In the genomic region with DNA sequence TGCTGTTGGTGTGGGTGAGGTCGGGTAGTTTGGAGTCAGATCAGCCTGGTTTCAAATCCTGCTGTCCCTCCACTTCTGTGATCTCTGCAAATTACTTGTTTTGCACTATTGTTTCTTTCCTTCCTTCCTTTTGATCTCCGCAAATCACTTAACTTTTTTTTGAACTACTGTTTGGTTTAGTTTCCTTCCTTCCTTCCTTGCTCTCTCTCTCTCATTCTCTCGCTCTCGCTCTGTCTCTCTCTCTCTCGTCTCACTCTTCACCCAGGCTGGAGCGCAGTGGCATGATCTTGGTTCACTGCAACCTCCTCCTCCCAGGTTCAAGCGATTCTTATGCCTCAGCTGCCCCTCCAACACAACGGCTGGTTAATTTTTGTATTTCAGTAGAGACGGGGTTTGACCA, we compare ENCODE assay signal across 1 cellular context.
TF ChIP-seq lines count a peak whose summit lies in the region.

No MANE protein-coding gene starts in this region.

TF ChIP-seq in endothelial cell of umbilical vein, 7 proteins besides CTCF, POLR2A, EP300 and RAD21:
- TF ChIP-seq EZH2 (IDR thresholded peaks at IDR 0.05; ENCODE audit: borderline replicate concordance, low read depth, low read length, severe bottlenecking) (no peak), GATA2 (IDR thresholded peaks at IDR 0.05; ENCODE audit: insufficient read depth, insufficient read length, low read depth, low read length) (peak; percentile 12), POLR2AphosphoS5 (IDR thresholded peaks at IDR 0.05; ENCODE audit: insufficient read depth, low read depth, low read length) (peak; percentile 9), FOS (IDR thresholded peaks at IDR 0.05; ENCODE audit: borderline replicate concordance, insufficient read depth, low read length) (no peak), JUN (IDR thresholded peaks at IDR 0.05; ENCODE audit: borderline replicate concordance, insufficient read depth, insufficient read length, low read depth) (no peak), MAX (IDR thresholded peaks at IDR 0.05; ENCODE audit: insufficient read depth, insufficient read length) (no peak), MYC (IDR thresholded peaks at IDR 0.05; ENCODE audit: low read depth, low read length) (no peak)
